ENCODE assay signal across 8 cellular contexts in genomic region chr16:57299719-57300386, GRCh38. TPM values are rescaled to one million over a fixed set of nuclear protein-coding genes. Genes with fewer than 3 reads are reported as not detected.
DNase-seq lines count a peak whose midpoint lies in the region; ATAC-seq and TF ChIP-seq lines count a peak whose summit lies in the region.

No MANE protein-coding gene starts in this region.

- H3K9me2 ChIP-seq in PC-9 (ENCODE audit: insufficient read depth), result no peaks in the 10 kb centered on the region

- CTCF ChIA-PET in Caco-2 (lab: Charles Lee), result interaction anchor here (0.5 to 3.7 kb wide), 18 partner anchors 10 to 337 kb away, joined by 3 to 88 read pairs (median 5); partner anchors contain the start of genes ARL2BP, CIAPIN1, COQ9 and PLLP
- CTCF ChIA-PET in PC-9 (lab: Charles Lee), result interaction anchor here (0.8 to 1.6 kb wide), 5 partner anchors 33 to 220 kb away, joined by 3 to 7 read pairs (median 5); partner anchors contain the start of genes PSME3IP1 and RSPRY1

- TF ChIP-seq POLR2A in esophagus squamous epithelium (IDR thresholded peaks at IDR 0.05), result peak in 1 of 4 donors; percentile 39

- H3K36me3 ChIP-seq in Caco-2 (ENCODE audit: control insufficient read depth, insufficient read depth, low read length) (no peaks in the 10 kb centered on the region), HUES6 (ENCODE audit: control insufficient read depth, insufficient read depth, low read length) (no peaks in the 10 kb centered on the region), PC-9 (ENCODE audit: low read depth) (no peaks in the 10 kb centered on the region), esophagus squamous epithelium (no peaks in the 10 kb centered on the region)

- peaks cover 23% of the 10 kb centered on the region for H3K4me1 ChIP-seq in Caco-2
- H3K4me1 ChIP-seq in HUES6 (ENCODE audit: control insufficient read depth, insufficient read depth, low read length), result peaks cover 5% of the 10 kb centered on the region; the same call in 1 of the 2 replicates
- H3K4me1 ChIP-seq in PC-9 (replicated peaks; ENCODE audit: insufficient read depth), result peaks cover 24% of the 10 kb centered on the region
- peaks cover 7 to 42% (median 23%) of the 10 kb centered on the region in 3 donors for H3K4me1 ChIP-seq in esophagus squamous epithelium

- H2AFZ ChIP-seq in PC-9, result peak overlapping the region; percentile 64

- peak overlapping the region; percentile 73 for H3K4me2 ChIP-seq in PC-9

- intact Hi-C loops in Caco-2 (cut with micrococcal nuclease; ENCODE audit: unreplicated experiment) (loop anchor here (1.0 to 5.0 kb wide), 8 partner anchors 16 to 219 kb away; partner anchors contain the start of genes ARL2BP, CPNE2, PLLP and PSME3IP1), PC-9 (cut with micrococcal nuclease; ENCODE audit: unreplicated experiment) (loop anchor here (1.0 to 10.0 kb wide), 11 partner anchors 23 to 723 kb away; partner anchors contain the start of genes ARL2BP, NLRC5, PSME3IP1 and RSPRY1), esophagus squamous epithelium (cut with DNase I) (loop anchor here (2.0 to 10.0 kb wide), 2 partner anchors 117 to 225 kb away; no protein-coding TSS in a partner anchor)

- H4K20me1 ChIP-seq in PC-9 (ENCODE audit: insufficient read depth), result no peaks in the 10 kb centered on the region

- H3K27ac ChIP-seq in HUES6 (ENCODE audit: low read depth, low read length) (no peak overlapping the region), PC-9 (peak overlapping the region; percentile 67), esophagus squamous epithelium (peak overlapping the region; percentile 75 to 96 (median 92))

- no peaks in the 10 kb centered on the region for H3K9me3 ChIP-seq in Caco-2
- H3K9me3 ChIP-seq in HUES6 (ENCODE audit: control insufficient read depth, insufficient read depth, low read depth, low read length), result 0 out of 2 replicates have a peak, but pooled peaks cover 3% of the 10 kb centered on the region
- H3K9me3 ChIP-seq in PC-9 (ENCODE audit: insufficient read depth, low read depth), result no peaks in the 10 kb centered on the region
- no peaks in the 10 kb centered on the region for H3K9me3 ChIP-seq in esophagus squamous epithelium

- H3K27ac Mint-ChIP-seq in Caco-2 (ENCODE audit: unreplicated experiment), result no peak overlapping the region

- peaks cover 20% of the 10 kb centered on the region for H3K4me1 Mint-ChIP-seq in Caco-2 (ENCODE audit: low read depth, unreplicated experiment)

- H3K4me3 ChIP-seq in Caco-2 (ENCODE audit: low read depth, low read length), result peak overlapping the region; percentile 52
- H3K4me3 ChIP-seq in HUES6 (ENCODE audit: low read depth, low read length), result peak overlapping the region; percentile 88
- peak overlapping the region; percentile 64 for H3K4me3 ChIP-seq in PC-9
- peak overlapping the region; percentile 20 to 61 (median 52) for H3K4me3 ChIP-seq in esophagus squamous epithelium

- POLR2A ChIA-PET in Caco-2 (lab: Charles Lee) (interaction anchor here (0.5 to 1.6 kb wide), 4 partner anchors 19 to 117 kb away, joined by 3 to 6 read pairs (median 4); partner anchors contain the start of gene ARL2BP), PC-9 (lab: Charles Lee; ENCODE audit: unreplicated experiment) (interaction anchor here (0.7 kb wide), 1 partner anchor 20 kb away, joined by 8 read pairs; no protein-coding TSS in a partner anchor)

- H3K36me3 Mint-ChIP-seq in Caco-2 (ENCODE audit: insufficient read depth, unreplicated experiment), result peaks cover 17% of the 10 kb centered on the region

- ATAC-seq in GM21515 (IDR thresholded peaks at IDR 0.05; ENCODE audit: unreplicated experiment), result peak; percentile 55

- TF ChIP-seq CTCF in Caco-2 (IDR thresholded peaks at IDR 0.05; ENCODE audit: insufficient read depth in 1 of 2, low read depth in 1 of 2, low read length in 1 of 2, severe bottlenecking in 1 of 2, unreplicated experiment in 1 of 2) (peak in 1 of 2 experiments; percentile 42), PC-9 (conservative IDR thresholded peaks at IDR 0.05) (0 out of 2 replicates have a peak, but pooled peaks have one; percentile 24), esophagus squamous epithelium (IDR thresholded peaks at IDR 0.05) (peak in 4 of 6 experiments; percentile 35 to 61 (median 54))

- H3K27me3 Mint-ChIP-seq in Caco-2 (ENCODE audit: insufficient read depth, unreplicated experiment), result no peaks in the 10 kb centered on the region

- DNase-seq in Caco-2 (peak; percentile 92 to 93), PC-9 (peak; percentile 82 to 85), esophagus squamous epithelium (lab: John Stamatoyannopoulos, UW) (peak; percentile 29), myocyte (ENCODE audit: low read depth) (peak; percentile 94)
- peak; percentile 90 to 91 for DNase-seq in activated T-cell treated with anti-CD3 and anti-CD28 coated beads, Interleukin-2, amount 50 U/mL, for 48 hours
- DNase-seq in stimulated activated CD8-positive, alpha-beta memory T cell treated with anti-CD3 and anti-CD28 coated beads, Interleukin-7, amount 100 ng/mL, for 48 hours (ENCODE audit: extremely low read depth in 1 of 2, low read depth in 1 of 2), result peak; percentile 58 to 75

- H3F3A ChIP-seq in PC-9 (ENCODE audit: insufficient read depth, low read depth), result peaks cover 44% of the 10 kb centered on the region

- no peaks in the 10 kb centered on the region for H3K79me2 ChIP-seq in PC-9 (ENCODE audit: low read depth)

- H3K9ac ChIP-seq in HUES6 (ENCODE audit: low read length), result peak overlapping the region; percentile 42

- WGBS in esophagus squamous epithelium, 2 donors, result 1% methylated on average over 25 to 30 of the region's 35 CpGs

- H3K9me3 Mint-ChIP-seq in Caco-2 (ENCODE audit: unreplicated experiment), result no peaks in the 10 kb centered on the region

- BruUV-seq in Caco-2 (replicated peaks; lab: Mats Ljungman, UMichigan), result no TSS peak
- no TSS peak for BruUV-seq in PC-9 (replicated peaks; lab: Mats Ljungman, UMichigan)

- H3K4me3 Mint-ChIP-seq in Caco-2 (ENCODE audit: unreplicated experiment), result no peak overlapping the region

- H3K27me3 ChIP-seq in Caco-2 (replicated peaks; ENCODE audit: control insufficient read depth, insufficient read depth, low read length) (no peaks in the 10 kb centered on the region), HUES6 (ENCODE audit: control insufficient read depth, insufficient read depth, low read length) (no peaks in the 10 kb centered on the region), PC-9 (ENCODE audit: insufficient read depth, low read depth) (no peaks in the 10 kb centered on the region), esophagus squamous epithelium (no peaks in the 10 kb centered on the region)

RNA-seq across cellular contexts. Expression of gene PLLP, which starts 15.4 kb away (rescaled TPM):
- total RNA-seq in Caco-2 (2022) (53.0 and 54.0 TPM in 2 replicates), PC-9 (2021) (1.8 and 2.8 TPM in 2 replicates), esophagus squamous epithelium (10 to 100 TPM; 15.5 to 38.5 (median 31.5) TPM), myocyte (not detected in 2 replicates)
- 0.42 TPM for polyA plus RNA-seq in myocyte (2012)

RNA-seq across cellular contexts. Expression of gene ARL2BP, which starts 54.8 kb away (rescaled TPM):
- 38.5 and 47.6 TPM in 2 replicates for total RNA-seq in Caco-2 (2022)
- total RNA-seq in PC-9 (2021), result 19.8 and 23.6 TPM in 2 replicates
- 10 to 100 TPM; 44.5 to 75.1 (median 54.6) TPM for total RNA-seq in esophagus squamous epithelium
- total RNA-seq in myocyte, result 60.6 and 76.3 TPM in 2 replicates
- 41.8 TPM for polyA plus RNA-seq in myocyte (2012)

RNA-seq across cellular contexts. Expression of gene CCL22, which starts 58.7 kb away (rescaled TPM):
- total RNA-seq in Caco-2 (2022) (0.44 and 0.68 TPM in 2 replicates), PC-9 (2021) (0.24 and 0.35 TPM in 2 replicates), esophagus squamous epithelium (1 to 10 TPM in 1 of 4 donors, under 1 TPM in 3; 0.09 to 1.6 (median 0.38) TPM), myocyte (not detected in 2 replicates)
- not detected for polyA plus RNA-seq in myocyte (2012)

Comparison
In these comparisons a context has a peak if more than half of its experiments do, and no peak if none do; other contexts are left out.
1. DNase-seq: peak in every context shown above with its lines; median percentile 94 in myocyte; 92 in Caco-2; 90 in activated T-cell treated with anti-CD3 and anti-CD28 coated beads, Interleukin-2, amount 50 U/mL, for 48 hours; 84 in PC-9; 66 in stimulated activated CD8-positive, alpha-beta memory T cell treated with anti-CD3 and anti-CD28 coated beads, Interleukin-7, amount 100 ng/mL, for 48 hours; 29 in esophagus squamous epithelium.